Comparison of ENCODE assay signal across 8 cellular contexts in genomic region chr2:100242891-100243670, GRCh38.
DNase-seq lines count a peak whose midpoint lies in the region; ATAC-seq and TF ChIP-seq lines count a peak whose summit lies in the region.

No MANE protein-coding gene starts in this region.

- no peak overlapping the region for H2AK5ac ChIP-seq in mesendoderm (ENCODE audit: low read length)

- H3K79me1 ChIP-seq in mesendoderm (ENCODE audit: low read length): no peaks in the 10 kb centered on the region

- H3K36me3 ChIP-seq in CD4-positive, alpha-beta memory T cell (ENCODE audit: insufficient read depth, low read length): no peaks in the 10 kb centered on the region
- H3K36me3 ChIP-seq in endodermal cell (ENCODE audit: control insufficient read depth, insufficient read depth, low read length) (no peaks in the 10 kb centered on the region), mesendoderm (ENCODE audit: control insufficient read depth, insufficient read depth, low read length) (no peaks in the 10 kb centered on the region)

- peaks cover 0 to 1% (median 0%) of the 10 kb centered on the region in 8 donors for H3K9me3 Mint-ChIP-seq in CD4-positive, alpha-beta memory T cell
- no peaks in the 10 kb centered on the region for H3K9me3 Mint-ChIP-seq in endodermal cell

- H3K9me3 ChIP-seq in CD4-positive, alpha-beta memory T cell (ENCODE audit: control insufficient read depth in 1 of 2, low read length in 2 of 2): no peaks in the 10 kb centered on the region
- no peaks in the 10 kb centered on the region for H3K9me3 ChIP-seq in endodermal cell (ENCODE audit: control insufficient read depth, low read length)

- H3K27me3 ChIP-seq in CD4-positive, alpha-beta memory T cell (ENCODE audit: insufficient read depth, low read length): no peaks in the 10 kb centered on the region
- H3K27me3 ChIP-seq in endodermal cell (ENCODE audit: control insufficient read depth, insufficient read depth, low read length, poor library complexity, severe bottlenecking): peaks cover 57% of the 10 kb centered on the region
- H3K27me3 ChIP-seq in mesendoderm (ENCODE audit: insufficient read depth, low read length, poor library complexity): no peaks in the 10 kb centered on the region

- peaks cover 0 to 12% of the 10 kb centered on the region in 2 donors for H3K27me3 Mint-ChIP-seq in CD4-positive, alpha-beta memory T cell
- peaks cover 54% of the 10 kb centered on the region for H3K27me3 Mint-ChIP-seq in endodermal cell (ENCODE audit: insufficient read depth)

- whole genome bisulfite sequencing in endodermal cell (ENCODE audit: insufficient coverage in 1 of 2, insufficient read length in 1 of 2), 2 experiments: 39 to 42% methylated on average over 2 to 6 of the region's 6 CpGs
- WGBS in mesendoderm (ENCODE audit: extremely low coverage, insufficient coverage, low lambda C conversion rate): no CpG with 5 or more reads among the region's 6 CpGs

- DNase-seq in CD4-positive, alpha-beta memory T cell: peak; percentile 14 to 41 (median 31)
- DNase-seq in NCI-H146 treated with DMSO at 0.1 percent for 48 hours (lab: John Stamatoyannopoulos, UW; ENCODE audit: unreplicated experiment) (peak; percentile 60), endodermal cell (peak; percentile 95), mesendoderm (peak; percentile 80), substantia nigra (lab: John Stamatoyannopoulos, UW) (peak in 30 of 49 donors; percentile 3 to 63 (median 20)), OCI-M2 (lab: John Stamatoyannopoulos, UW; ENCODE audit: unreplicated experiment) (no peak)
- peak; percentile 71 for DNase-seq in activated CD4-positive, alpha-beta T cell treated with anti-CD3 and anti-CD28 coated beads for 48 hours

- peak; percentile 89 for TF ChIP-seq CTCF in endodermal cell (conservative IDR thresholded peaks at IDR 0.05)

- H3K4me1 Mint-ChIP-seq in CD4-positive, alpha-beta memory T cell: peaks cover 0 to 3% (median under 1%) of the 10 kb centered on the region in 4 donors
- peaks cover 18% of the 10 kb centered on the region for H3K4me1 Mint-ChIP-seq in endodermal cell

- H3K4ac ChIP-seq in mesendoderm (ENCODE audit: low read depth, low read length): no peak overlapping the region

- H3K9ac ChIP-seq in endodermal cell (ENCODE audit: extremely low read depth, low read length, poor library complexity, severe bottlenecking): no peak overlapping the region
- no peak overlapping the region for H3K9ac ChIP-seq in mesendoderm (ENCODE audit: low read length)

- H2BK15ac ChIP-seq in mesendoderm (replicated peaks; ENCODE audit: low read depth): no peak overlapping the region

- no peaks in the 10 kb centered on the region for H3K79me2 ChIP-seq in mesendoderm (ENCODE audit: control insufficient read depth, insufficient read depth, low read length)

- no peak overlapping the region for H3K23ac ChIP-seq in mesendoderm (ENCODE audit: low read length)

- H3K4me2 ChIP-seq in mesendoderm (ENCODE audit: low read length): no peak overlapping the region

- peak overlapping the region in 1 of 7 donors; percentile 46 for H3K27ac Mint-ChIP-seq in CD4-positive, alpha-beta memory T cell
- no peak overlapping the region for H3K27ac Mint-ChIP-seq in endodermal cell

- ATAC-seq in GM19351 (IDR thresholded peaks at IDR 0.05; ENCODE audit: unreplicated experiment): peak; percentile 42

- no peak overlapping the region for H3K4me3 ChIP-seq in CD4-positive, alpha-beta memory T cell (ENCODE audit: low read length in 2 of 2)
- no peak overlapping the region for H3K4me3 ChIP-seq in endodermal cell (ENCODE audit: low read length)
- H3K4me3 ChIP-seq in mesendoderm (ENCODE audit: low read length): no peak overlapping the region

- H4K8ac ChIP-seq in mesendoderm (ENCODE audit: low read depth, low read length): no peak overlapping the region

- intact Hi-C loops in CD4-positive, alpha-beta memory T cell (cut with micrococcal nuclease): no loop called here

- no peak overlapping the region for H2BK5ac ChIP-seq in mesendoderm (ENCODE audit: low read length)

- POLR2A ChIA-PET in CD4-positive, alpha-beta memory T cell (lab: Charles Lee; ENCODE audit: partially characterized antibody): no interaction called here

- no peak overlapping the region for H3K4me3 Mint-ChIP-seq in CD4-positive, alpha-beta memory T cell
- no peak overlapping the region for H3K4me3 Mint-ChIP-seq in endodermal cell

- no peak overlapping the region for H3K27ac ChIP-seq in CD4-positive, alpha-beta memory T cell (ENCODE audit: low read depth, low read length)
- H3K27ac ChIP-seq in endodermal cell (ENCODE audit: low read depth, low read length): no peak overlapping the region
- H3K27ac ChIP-seq in mesendoderm (ENCODE audit: low read depth, low read length): no peak overlapping the region
- no peak overlapping the region for H3K27ac ChIP-seq in substantia nigra (ENCODE audit: low read depth, low read length, poor library complexity, severe bottlenecking)

- H3K4me1 ChIP-seq in CD4-positive, alpha-beta memory T cell (ENCODE audit: insufficient read depth, low read length): no peaks in the 10 kb centered on the region
- H3K4me1 ChIP-seq in endodermal cell (ENCODE audit: control insufficient read depth, insufficient read depth, low read length) (peaks cover 17% of the 10 kb centered on the region), mesendoderm (ENCODE audit: control insufficient read depth, low read depth, low read length) (peaks cover 2% of the 10 kb centered on the region)

- no peak overlapping the region for H3K18ac ChIP-seq in mesendoderm (ENCODE audit: low read length)

- no peaks in the 10 kb centered on the region for H3K36me3 Mint-ChIP-seq in CD4-positive, alpha-beta memory T cell
- no peaks in the 10 kb centered on the region for H3K36me3 Mint-ChIP-seq in endodermal cell (ENCODE audit: low read depth)

- H3K56ac ChIP-seq in mesendoderm (ENCODE audit: low read length): no peak overlapping the region

- H4K5ac ChIP-seq in mesendoderm (ENCODE audit: low read length): no peak overlapping the region

- no peak overlapping the region for H2BK120ac ChIP-seq in mesendoderm (ENCODE audit: low read depth, low read length)

- CTCF ChIA-PET in CD4-positive, alpha-beta memory T cell (lab: Charles Lee; ENCODE audit: partially characterized antibody): interaction anchor here (0.6 to 1.7 kb wide), 7 partner anchors 19 to 685 kb away, joined by 3 to 4 read pairs (median 4); no protein-coding TSS in a partner anchor
